In genomic region chr6:119379809-119380208, GRCh38 we compare ENCODE assay signal across 16 cellular contexts.
"Had no signal": no experiment of that assay in that cellular context is flagged by ENCODE, and none has a peak within 500 bp of the region (broad histone marks: within the 10 kb centered on the region; RNA-seq: fewer than 3 reads in every experiment).

No MANE protein-coding gene starts in this region.

- H3K4me3 ChIP-seq: coronary artery, hepatocyte, thoracic aorta, transverse colon had no signal

- H3K27me3 ChIP-seq: hepatocyte, transverse colon had no signal

- H3K27ac ChIP-seq: coronary artery, hepatocyte, thoracic aorta, transverse colon had no signal

- FAIRE-seq: kidney had no signal

- H3K4me1 ChIP-seq: transverse colon had no signal

- H3K36me3 ChIP-seq: thoracic aorta, transverse colon had no signal

- ATAC-seq: left cardiac atrium; natural killer cell; sciatic nerve; stimulated activated naive B cell treated with anti-CD40 and anti-IgM and Interleukin-4, amounts not matched to agents 10 μg/mL and 1 μg/mL and 100 μg/mL, for 72 hours; stimulated activated naive CD8-positive, alpha-beta T cell treated with anti-CD3 and anti-CD28 coated beads, Interleukin-15, amount 100 ng/mL, for 72 hours had no signal

- DNase-seq: effector CD8-positive, alpha-beta T cell; foreskin melanocyte; head of caudate nucleus; kidney; left cardiac atrium; natural killer cell; posterior cingulate gyrus; stimulated activated CD4-positive, alpha-beta T cell treated with anti-CD3 and anti-CD28 coated beads, Interleukin-2, amount 100 ng/mL, for 24 hours; stimulated activated CD4-positive, alpha-beta T cell treated with anti-CD3 and anti-CD28 coated beads, Interleukin-4, amount 100 ng/mL, for 4 hours; stimulated activated naive B cell treated with anti-CD40 and anti-IgM and Interleukin-4, amounts not matched to agents 10 μg/mL and 1 μg/mL and 100 μg/mL, for 72 hours; stimulated activated naive CD8-positive, alpha-beta T cell treated with anti-CD3 and anti-CD28 coated beads, Interleukin-15, amount 100 ng/mL, for 72 hours; transverse colon had no signal
